In the genomic region with DNA sequence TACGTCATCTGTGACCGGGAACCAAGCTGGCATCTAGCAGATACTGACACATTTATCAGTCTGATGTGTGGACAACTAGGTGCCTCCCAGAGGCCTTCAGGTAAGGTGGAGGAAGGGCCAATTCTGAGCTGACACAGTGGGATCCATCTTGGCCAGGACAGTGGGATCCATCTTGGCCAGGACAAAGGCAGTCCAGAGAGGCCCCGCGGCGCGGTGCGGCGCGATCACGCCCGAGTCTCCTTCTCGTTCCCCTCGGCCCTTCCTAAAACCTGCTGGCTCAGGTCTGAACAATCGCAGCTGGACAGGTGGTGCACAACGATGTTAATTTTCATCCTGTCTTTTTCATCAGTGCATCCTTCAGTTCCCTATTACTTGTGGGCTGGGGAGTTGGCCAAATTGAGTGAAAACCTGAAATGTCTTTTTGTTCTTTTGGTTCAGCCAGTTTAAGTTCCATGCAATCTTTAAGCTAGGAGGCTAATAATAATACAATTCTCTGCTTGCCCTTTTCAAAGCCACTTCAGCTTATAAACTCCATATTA, we compare ENCODE assay signal across 8 cellular contexts. TPM values are rescaled to one million over a fixed set of nuclear protein-coding genes. Genes with fewer than 3 reads are reported as not detected.
DNase-seq lines count a peak whose midpoint lies in the region; ATAC-seq, FAIRE-seq and TF ChIP-seq lines count a peak whose summit lies in the region.

No MANE protein-coding gene starts in this region.

- no peaks in the 10 kb centered on the region; the same call in 1 of the 2 replicates for H3K23me2 ChIP-seq in H1 (ENCODE audit: low read depth, low read length)

- H3K36me3 Mint-ChIP-seq in T-helper 1 cell treated with Interleukin-12 subunit alpha and Interleukin-12 subunit beta and Interleukin-4 antibody, amounts not matched to agents 30 μg/mL and 1 μg/mL, for 36 hours (ENCODE audit: low read depth), result peaks cover 10% of the 10 kb centered on the region

- H3K9ac ChIP-seq in H1 (replicated peaks in 1 of 4; ENCODE audit: extremely low read depth in 1 of 4, low read depth in 3 of 4, low read length in 3 of 4), result peak overlapping the region in 3 of 4 experiments; percentile 0 to 34 (median 28); a peak in 4 of 7 replicates
- H3K9ac ChIP-seq in trophoblast cell (ENCODE audit: low read length), result no peak overlapping the region

- peak overlapping the region; percentile 1 for H3K4ac ChIP-seq in H1 (replicated peaks; ENCODE audit: insufficient read length, low read depth, low read length)
- peak overlapping the region; percentile 73 for H3K4ac ChIP-seq in trophoblast cell (ENCODE audit: low read depth, low read length)

- H3K9me3 ChIP-seq in H1 (ENCODE audit: insufficient read depth in 2 of 2, low read depth in 1 of 2, low read length in 1 of 2) (no peaks in the 10 kb centered on the region), trophoblast cell (ENCODE audit: insufficient read depth, low read depth, low read length) (no peaks in the 10 kb centered on the region)

- H2BK5ac ChIP-seq in H1 (ENCODE audit: low read depth, low read length), result no peak overlapping the region; the same call in 1 of the 2 replicates
- peak overlapping the region; percentile 34 for H2BK5ac ChIP-seq in trophoblast cell (ENCODE audit: low read depth, low read length, poor library complexity)

- H3K27ac ChIP-seq in H1 (ENCODE audit: low read depth, low read length) (peak overlapping the region; percentile 46), trophoblast cell (ENCODE audit: low read depth, low read length) (peak overlapping the region; percentile 7)

- peak overlapping the region; percentile 43 for H4K12ac ChIP-seq in trophoblast cell (ENCODE audit: low read depth, low read length)

- H3K79me1 ChIP-seq in H1 (ENCODE audit: low read depth, low read length) (no peaks in the 10 kb centered on the region), trophoblast cell (ENCODE audit: low read length) (peaks cover 12% of the 10 kb centered on the region)

- no peak overlapping the region for H3K23ac ChIP-seq in H1 (ENCODE audit: insufficient read length)
- H3K23ac ChIP-seq in trophoblast cell (ENCODE audit: low read length), result no peak overlapping the region

- H3K18ac ChIP-seq in H1 (ENCODE audit: extremely low read depth, low read length), result peak overlapping the region; percentile 80; the same call in 1 of the 2 replicates
- H3K18ac ChIP-seq in trophoblast cell (ENCODE audit: low read length), result peak overlapping the region; percentile 70

- H3K56ac ChIP-seq in H1 (replicated peaks; ENCODE audit: insufficient read length, low read depth, low read length), result no peak overlapping the region

- WGBS in H1 (ENCODE audit: extremely low coverage in 1 of 2, insufficient coverage in 1 of 2, insufficient read length in 1 of 2, insufficient replicate concordance in 2 of 2, low coverage in 1 of 2, low lambda C conversion rate in 2 of 2, missing lambda C conversion rate in 1 of 2), 2 experiments, result 95% methylated on average over 15 of the region's 15 CpGs; no CpG with 5 or more reads in 1 of the 2 experiments
- no CpG with 5 or more reads among the region's 15 CpGs for WGBS in trophoblast cell (ENCODE audit: extremely low coverage, insufficient coverage, insufficient read length)

- no peak for TF ChIP-seq RAD21 in H1 (IDR thresholded peaks at IDR 0.05 in 1 of 2, conservative IDR thresholded peaks at IDR 0.05 in 1 of 2; ENCODE audit: low read depth in 2 of 2, low read length in 2 of 2)

- H4K20me1 ChIP-seq in H1 (replicated peaks in 1 of 2; ENCODE audit: control insufficient read depth in 1 of 2, insufficient read depth in 2 of 2, low read length in 2 of 2), result peaks cover 0 to 7% of the 10 kb centered on the region in 2 experiments

- peak overlapping the region; percentile 96 for H3K4me3 Mint-ChIP-seq in T-helper 1 cell treated with Interleukin-12 subunit alpha and Interleukin-12 subunit beta and Interleukin-4 antibody, amounts not matched to agents 30 μg/mL and 1 μg/mL, for 36 hours

- H4K8ac ChIP-seq in H1 (ENCODE audit: extremely low read depth, insufficient read depth, low read length) (peak overlapping the region; percentile 94), trophoblast cell (ENCODE audit: low read depth, low read length) (peak overlapping the region; percentile 83)

- peak overlapping the region; percentile 83; the same call in 1 of the 2 replicates for H2BK15ac ChIP-seq in H1 (ENCODE audit: low read length)

- H3K27me3 ChIP-seq in H1 (replicated peaks in 1 of 4; ENCODE audit: control insufficient read depth in 3 of 4, extremely low read depth in 1 of 4, insufficient read depth in 3 of 4, low read length in 3 of 4) (no peaks in the 10 kb centered on the region), trophoblast cell (ENCODE audit: insufficient read depth, low read length) (no peaks in the 10 kb centered on the region)

- peaks cover 3% of the 10 kb centered on the region for H3K27me3 Mint-ChIP-seq in T-helper 1 cell treated with Interleukin-12 subunit alpha and Interleukin-12 subunit beta and Interleukin-4 antibody, amounts not matched to agents 30 μg/mL and 1 μg/mL, for 36 hours (ENCODE audit: low read depth)

- TF ChIP-seq EP300 in H1 (IDR thresholded peaks at IDR 0.05; ENCODE audit: borderline replicate concordance in 1 of 2, low read depth in 2 of 2, low read length in 2 of 2), result no peak

- POLR2A ChIA-PET in H1 (lab: Charles Lee; ENCODE audit: partially characterized antibody), result interaction anchor here (0.6 to 5.6 kb wide), 23 partner anchors 9 to 313 kb away, joined by 3 to 63 read pairs (median 9); no protein-coding TSS in a partner anchor

- H2BK120ac ChIP-seq in H1 (replicated peaks; ENCODE audit: low read depth, low read length) (no peak overlapping the region), trophoblast cell (ENCODE audit: insufficient read depth, low read length, poor library complexity) (peak overlapping the region; percentile 8)

- H3K14ac ChIP-seq in H1 (ENCODE audit: insufficient read length) (no peak overlapping the region), trophoblast cell (ENCODE audit: low read length) (peak overlapping the region; percentile 78)

- peak overlapping the region; percentile 5 for H4K91ac ChIP-seq in H1 (replicated peaks; ENCODE audit: insufficient read length, low read length)
- peak overlapping the region; percentile 94 for H4K91ac ChIP-seq in trophoblast cell (ENCODE audit: low read depth, low read length)

- H3K4me1 Mint-ChIP-seq in T-helper 1 cell treated with Interleukin-12 subunit alpha and Interleukin-12 subunit beta and Interleukin-4 antibody, amounts not matched to agents 30 μg/mL and 1 μg/mL, for 36 hours (ENCODE audit: low read depth), result peaks cover 25% of the 10 kb centered on the region

- no peak for TF ChIP-seq CTCF in H1 (IDR thresholded peaks at IDR 0.05; ENCODE audit: control extremely low read depth in 1 of 3, insufficient read depth in 1 of 3, low read depth in 1 of 3, low read length in 3 of 3)

- FAIRE-seq in GM19239 (lab: Jason Lieb, UNC) (no peak), H1 (lab: Jason Lieb, UNC) (no peak)

- no peaks in the 10 kb centered on the region; a peak in 1 of 8 replicates for H3K36me3 ChIP-seq in H1 (ENCODE audit: control insufficient read depth in 2 of 4, insufficient read depth in 4 of 4, low read length in 3 of 4)
- peaks cover 7 to 8% of the 10 kb centered on the region in 2 experiments for H3K36me3 ChIP-seq in trophoblast cell (ENCODE audit: control insufficient read depth in 1 of 2, insufficient read depth in 2 of 2, low read length in 2 of 2)

- H2BK20ac ChIP-seq in H1 (ENCODE audit: low read length), result 0 out of 2 replicates have a peak overlapping the region, but pooled peaks have one; percentile 57

- H2BK12ac ChIP-seq in H1 (ENCODE audit: low read depth, low read length) (peak overlapping the region; percentile 91), trophoblast cell (ENCODE audit: low read length) (peak overlapping the region; percentile 52)

- H2AFZ ChIP-seq in H1 (ENCODE audit: low read length) (0 out of 2 replicates have a peak overlapping the region, but pooled peaks have one; percentile 79), trophoblast cell (ENCODE audit: insufficient read depth, low read length, poor library complexity) (peak overlapping the region; percentile 87)

- peak; percentile 2 for DNase-seq in GM19239 (ENCODE audit: insufficient read length, low spot score)
- no peak for DNase-seq in H1 (ENCODE audit: low read depth in 1 of 2, low spot score in 2 of 2)
- no peak for DNase-seq in trophoblast cell
- no peak for DNase-seq in NK-92 (lab: John Stamatoyannopoulos, UW; ENCODE audit: unreplicated experiment)
- DNase-seq in NCI-H748 treated with DMSO at 0.1 percent for 48 hours (lab: John Stamatoyannopoulos, UW), result no peak
- DNase-seq in cerebellar nuclear complex (lab: John Stamatoyannopoulos, UW), result no peak

- H3K27ac Mint-ChIP-seq in T-helper 1 cell treated with Interleukin-12 subunit alpha and Interleukin-12 subunit beta and Interleukin-4 antibody, amounts not matched to agents 30 μg/mL and 1 μg/mL, for 36 hours, result peak overlapping the region; percentile 99

- no peak for TF ChIP-seq POLR2A in H1 (IDR thresholded peaks at IDR 0.05; ENCODE audit: control extremely low read depth in 1 of 2, low read depth in 2 of 2, low read length in 2 of 2)

- peak overlapping the region; percentile 27 for H4K5ac ChIP-seq in H1 (ENCODE audit: insufficient read length, low read depth, low read length)

- H3K4me1 ChIP-seq in H1 (replicated peaks in 1 of 4; ENCODE audit: control insufficient read depth in 3 of 4, insufficient read depth in 4 of 4, low read length in 3 of 4) (peaks cover 0 to 8% (median 4%) of the 10 kb centered on the region in 4 experiments; a peak in 6 of 7 replicates), trophoblast cell (ENCODE audit: control insufficient read depth in 1 of 2, insufficient read depth in 2 of 2, low read length in 2 of 2) (peaks cover 10 to 12% of the 10 kb centered on the region in 2 experiments)

- CTCF ChIA-PET in H1 (lab: Charles Lee; ENCODE audit: partially characterized antibody), result interaction anchor here (0.7 to 2.5 kb wide), 6 partner anchors 8 to 57 kb away, joined by 3 to 14 read pairs (median 6); no protein-coding TSS in a partner anchor

- H3K4me3 ChIP-seq in H1 (ENCODE audit: extremely low read depth in 1 of 4, insufficient read depth in 2 of 4, low read depth in 3 of 4, low read length in 4 of 4), result peak overlapping the region; percentile 96 to 100 (median 99); a peak in 4 of 8 replicates
- no peak overlapping the region for H3K4me3 ChIP-seq in trophoblast cell (ENCODE audit: low read depth, low read length)

- peaks cover 11 to 43% of the 10 kb centered on the region in 2 experiments; a peak in 3 of 4 replicates for H3K79me2 ChIP-seq in H1 (ENCODE audit: control insufficient read depth in 1 of 2, insufficient read depth in 2 of 2, low read length in 2 of 2)
- H3K79me2 ChIP-seq in trophoblast cell (ENCODE audit: control insufficient read depth, insufficient read depth, low read length, poor library complexity), result peaks cover 22% of the 10 kb centered on the region

- H2AK5ac ChIP-seq in H1 (ENCODE audit: low read depth, low read length) (no peak overlapping the region), trophoblast cell (ENCODE audit: low read length) (peak overlapping the region; percentile 36)

- H3K4me2 ChIP-seq in H1 (ENCODE audit: insufficient read depth in 1 of 2, low read depth in 2 of 2, low read length in 2 of 2) (peak overlapping the region; percentile 68 to 90; a peak in 2 of 4 replicates), trophoblast cell (ENCODE audit: low read length) (peak overlapping the region; percentile 44)

- no peaks in the 10 kb centered on the region for H3K9me3 Mint-ChIP-seq in T-helper 1 cell treated with Interleukin-12 subunit alpha and Interleukin-12 subunit beta and Interleukin-4 antibody, amounts not matched to agents 30 μg/mL and 1 μg/mL, for 36 hours

- ATAC-seq in GM18498 (IDR thresholded peaks at IDR 0.05; ENCODE audit: unreplicated experiment), result no peak

RNA-seq across cellular contexts. Expression of a gene that starts 0.5 kb away (rescaled TPM):
- total RNA-seq in H1 (2021; fragmentation: NEBNext Ultra II Directional; extraction: Animal tissue kit (Norgen Biotek cat#: 25700)), result 101 and 113 TPM in 2 replicates
- polyA plus RNA-seq in H1 (2011; rRNA removed), result 140 and 261 TPM in 2 replicates
- polyA plus RNA-seq in H1 (2011; cell fraction: cytosol; rRNA removed), result 182 TPM
- polyA plus RNA-seq in H1 (2011; cell fraction: nucleus; rRNA removed), result 463 TPM
- polyA plus RNA-seq in H1 (2012, experiment 1 of 2), result 96.0 to 127 TPM (median 113 TPM) in 4 replicates
- 29.4 TPM for polyA plus RNA-seq in H1 (2012, experiment 2 of 2)
- 74.6 TPM for polyA plus RNA-seq in H1 (2013, experiment 1 of 2)
- polyA plus RNA-seq in H1 (2013, experiment 2 of 2), result 66.1 TPM
- 59.7 and 102 TPM in 2 replicates for polyA minus RNA-seq in H1 (2011; rRNA and poly(A)+ RNA removed)
- polyA minus RNA-seq in H1 (2011; cell fraction: cytosol; rRNA and poly(A)+ RNA removed), result 76.1 TPM
- polyA minus RNA-seq in H1 (2011; cell fraction: nucleus; rRNA and poly(A)+ RNA removed), result 120 TPM
- polyA plus RNA-seq in trophoblast cell (2013), result 193 and 206 TPM in 2 replicates
